Comparison of ENCODE assay signal across 1 cellular context in genomic region chr16:11254913-11255736, GRCh38.
TF ChIP-seq lines count a peak whose summit lies in the region.

No MANE protein-coding gene starts in this region.

TF ChIP-seq in H1, 55 proteins besides CTCF, POLR2A, EP300 and RAD21:
- TF ChIP-seq ASH2L (IDR thresholded peaks at IDR 0.05; ENCODE audit: low read length) (peak; percentile 49), SP4 (IDR thresholded peaks at IDR 0.05; ENCODE audit: low read length) (no peak), E2F6 (IDR thresholded peaks at IDR 0.05) (0 out of 2 replicates have a peak, but pooled peaks have one; percentile 22), KDM4A (IDR thresholded peaks at IDR 0.05; ENCODE audit: low read depth, low read length, severe bottlenecking) (peak; percentile 59), MAX (IDR thresholded peaks at IDR 0.05) (peak; percentile 63), BRCA1 (IDR thresholded peaks at IDR 0.05; ENCODE audit: low read depth, low read length) (no peak), TAF7 (optimal IDR thresholded peaks at IDR 0.05; ENCODE audit: borderline replicate concordance, low read depth, low read length) (no peak), RBBP5 (IDR thresholded peaks at IDR 0.05; ENCODE audit: borderline replicate concordance, low read depth, low read length) (0 out of 2 replicates have a peak, but pooled peaks have one; percentile 30), MAFK (IDR thresholded peaks at IDR 0.05; ENCODE audit: low read depth, low read length) (no peak), SRF (IDR thresholded peaks at IDR 0.05; ENCODE audit: low read depth, low read length) (no peak), HDAC2 (IDR thresholded peaks at IDR 0.05; ENCODE audit: borderline replicate concordance in 1 of 2, low read depth in 2 of 2, low read length in 2 of 2) (0 out of 4 replicates have a peak, but pooled peaks of 1 of the 2 experiments have one; percentile 40), USF2 (IDR thresholded peaks at IDR 0.05; ENCODE audit: low read length) (no peak), CTBP2 (IDR thresholded peaks at IDR 0.05; ENCODE audit: borderline replicate concordance, insufficient read depth, insufficient read length, low read length) (no peak), CBX8 (IDR thresholded peaks at IDR 0.05; ENCODE audit: borderline replicate concordance, low read depth, low read length) (no peak), ZNF274 (IDR thresholded peaks at IDR 0.05; ENCODE audit: borderline replicate concordance, extremely low read depth, low read length) (no peak), NRF1 (IDR thresholded peaks at IDR 0.05; ENCODE audit: low read depth, low read length) (no peak), ATF3 (IDR thresholded peaks at IDR 0.05; ENCODE audit: insufficient read depth, low read depth, low read length) (no peak), KDM1A (IDR thresholded peaks at IDR 0.05; ENCODE audit: borderline replicate concordance, low read length) (0 out of 2 replicates have a peak, but pooled peaks have one; percentile 36), POLR2AphosphoS5 (IDR thresholded peaks at IDR 0.05; ENCODE audit: low read depth, low read length) (peak; percentile 37), SIN3A (conservative IDR thresholded peaks at IDR 0.05 in 1 of 2, IDR thresholded peaks at IDR 0.05 in 1 of 2; ENCODE audit: low read depth in 1 of 2, low read length in 2 of 2) (0 out of 4 replicates have a peak, but pooled peaks of 1 of the 2 experiments have one; percentile 11), CHD2 (IDR thresholded peaks at IDR 0.05; ENCODE audit: low read length) (no peak)
TF ChIP-seq in H1: peak in this region for 9.
